11 cellular contexts compared by ENCODE assay signal in genomic region chr12:104985206-104985605, GRCh38. TPM values are rescaled to one million over a fixed set of nuclear protein-coding genes. Genes with fewer than 3 reads are reported as not detected.
DNase-seq lines count a peak whose midpoint lies in the region; ATAC-seq, FAIRE-seq and TF ChIP-seq lines count a peak whose summit lies in the region.
"Had no signal": no experiment of that assay in that cellular context is flagged by ENCODE, and none has a peak within 500 bp of the region (broad histone marks: within the 10 kb centered on the region; RNA-seq: fewer than 3 reads in every experiment).

No MANE protein-coding gene starts in this region.

- peaks cover 18% of the 10 kb centered on the region for H3K36me3 Mint-ChIP-seq in GM23338 (ENCODE audit: low read depth)

- H2AFZ ChIP-seq in GM23338 = peak overlapping the region; percentile 80; the same call in 1 of the 2 replicates
- H2AFZ ChIP-seq in SU-DHL-6 (ENCODE audit: low read depth, low read length, severe bottlenecking) = peak overlapping the region; percentile 97
- no peak overlapping the region for H2AFZ ChIP-seq in hepatocyte

- TF ChIP-seq CTCF in C4-2B (conservative IDR thresholded peaks at IDR 0.05) (peak; percentile 21), GM23338 (conservative IDR thresholded peaks at IDR 0.05; ENCODE audit: low read depth in 2 of 2) (0 out of 4 replicates have a peak, but pooled peaks of 1 of the 2 experiments have one; percentile 11), SU-DHL-6 (IDR thresholded peaks at IDR 0.05; ENCODE audit: insufficient read depth, low read length, poor library complexity, severe bottlenecking) (peak; percentile 25), hepatocyte (IDR thresholded peaks at IDR 0.05; ENCODE audit: poor library complexity) (no peak)

- H3K4me3 Mint-ChIP-seq in GM23338 = peak overlapping the region; percentile 85

- H3K27me3 Mint-ChIP-seq in GM23338 (ENCODE audit: insufficient read depth, low read depth, poor library complexity) = peaks cover 8% of the 10 kb centered on the region

- H3K4me2 ChIP-seq in GM23338 = no peak overlapping the region
- H3K4me2 ChIP-seq in SU-DHL-6 (ENCODE audit: low read depth, low read length, poor library complexity, severe bottlenecking) = peak overlapping the region; percentile 84
- H3K4me2 ChIP-seq in hepatocyte = peak overlapping the region; percentile 89

- peaks cover 37% of the 10 kb centered on the region for H3K79me2 ChIP-seq in GM23338 (replicated peaks; ENCODE audit: insufficient read depth)
- peaks cover 35% of the 10 kb centered on the region for H3K79me2 ChIP-seq in SU-DHL-6 (ENCODE audit: insufficient read depth, low read length)
- peaks cover 34% of the 10 kb centered on the region for H3K79me2 ChIP-seq in hepatocyte

- H3K27ac ChIP-seq in C4-2B (no peak overlapping the region), GM23338 (ENCODE audit: low read depth) (no peak overlapping the region), SU-DHL-6 (ENCODE audit: low read depth, low read length) (no peak overlapping the region), hepatocyte (no peak overlapping the region), small intestine (ENCODE audit: low read depth in 1 of 2, low read length in 1 of 2) (no peak overlapping the region)
- H3K27ac ChIP-seq: ovary had no signal

- H3K9ac ChIP-seq in SU-DHL-6 (ENCODE audit: low read length) = peak overlapping the region; percentile 77; the same call in 1 of the 2 replicates

- ATAC-seq in GM23338 = no peak
- no peak for ATAC-seq in HG03095 (IDR thresholded peaks at IDR 0.05; ENCODE audit: unreplicated experiment)
- ATAC-seq in GM18519 (IDR thresholded peaks at IDR 0.05; ENCODE audit: low FRiP score, unreplicated experiment) = no peak

- no peaks in the 10 kb centered on the region for H3F3A ChIP-seq in GM23338 (replicated peaks; ENCODE audit: low read depth)
- no peaks in the 10 kb centered on the region for H3F3A ChIP-seq in SU-DHL-6 (ENCODE audit: insufficient read depth)

- no peak for FAIRE-seq in small intestine (lab: Jason Lieb, UNC)
- FAIRE-seq: TTC549 had no signal

- peaks cover 17% of the 10 kb centered on the region for H3K4me1 Mint-ChIP-seq in GM23338

- no peak overlapping the region for H3K27ac Mint-ChIP-seq in GM23338

- H3K27me3 ChIP-seq in GM23338 (ENCODE audit: insufficient read depth) = no peaks in the 10 kb centered on the region
- no peaks in the 10 kb centered on the region for H3K27me3 ChIP-seq in SU-DHL-6 (ENCODE audit: low read length)
- H3K27me3 ChIP-seq in hepatocyte = no peaks in the 10 kb centered on the region
- H3K27me3 ChIP-seq in small intestine (ENCODE audit: control insufficient read depth in 2 of 2, insufficient read depth in 2 of 2, low read length in 2 of 2) = no peaks in the 10 kb centered on the region
- H3K27me3 ChIP-seq: body of pancreas, ovary had no signal

- H3K36me3 ChIP-seq in GM23338 (ENCODE audit: insufficient read depth) (no peaks in the 10 kb centered on the region), SU-DHL-6 (ENCODE audit: low read length) (peaks cover 13% of the 10 kb centered on the region; the same call in 1 of the 2 replicates), hepatocyte (replicated peaks; ENCODE audit: insufficient read depth, low read depth) (no peaks in the 10 kb centered on the region), small intestine (ENCODE audit: control insufficient read depth in 2 of 2, insufficient read depth in 2 of 2, low read length in 2 of 2) (peaks cover 0 to under 1% of the 10 kb centered on the region in 2 donors)
- H3K36me3 ChIP-seq: ovary had no signal

- H3K9me3 ChIP-seq in SU-DHL-6 (ENCODE audit: insufficient read depth, low read length) (no peaks in the 10 kb centered on the region), hepatocyte (ENCODE audit: low read depth) (no peaks in the 10 kb centered on the region), small intestine (ENCODE audit: control insufficient read depth, low read depth) (no peaks in the 10 kb centered on the region)
- H3K9me3 ChIP-seq: body of pancreas, ovary had no signal

- DNase-seq in GM23338 (ENCODE audit: low spot score) = no peak
- no peak for DNase-seq in hepatocyte (ENCODE audit: low spot score)
- DNase-seq in small intestine = no peak
- no peak for DNase-seq in hippocampal formation (lab: John Stamatoyannopoulos, UW)
- DNase-seq: body of pancreas, ovary had no signal

- H3K9me2 ChIP-seq in GM23338 (ENCODE audit: insufficient read depth) (no peaks in the 10 kb centered on the region), SU-DHL-6 (replicated peaks; ENCODE audit: insufficient read depth, low read length) (no peaks in the 10 kb centered on the region), hepatocyte (replicated peaks; ENCODE audit: insufficient read depth) (no peaks in the 10 kb centered on the region)

- H4K20me1 ChIP-seq in GM23338 (replicated peaks; ENCODE audit: insufficient read depth) = no peaks in the 10 kb centered on the region; the same call in 1 of the 2 replicates
- H4K20me1 ChIP-seq in SU-DHL-6 (ENCODE audit: low read depth, low read length) = no peaks in the 10 kb centered on the region
- H4K20me1 ChIP-seq in hepatocyte (ENCODE audit: insufficient read depth, poor library complexity, severe bottlenecking) = no peaks in the 10 kb centered on the region

- H3K4me1 ChIP-seq in GM23338 (ENCODE audit: insufficient read depth) (peaks cover 19% of the 10 kb centered on the region), hepatocyte (ENCODE audit: insufficient read depth) (no peaks in the 10 kb centered on the region), small intestine (ENCODE audit: control insufficient read depth in 2 of 2, insufficient read depth in 1 of 2, low read depth in 1 of 2, low read length in 1 of 2) (peaks cover 3 to 8% of the 10 kb centered on the region in 2 donors)

- 85% methylated on average over 4 of the region's 4 CpGs for WGBS in hepatocyte (ENCODE audit: low lambda C conversion rate, missing lambda C conversion rate)
- WGBS in small intestine, 3 donors = 70 to 84% (median 75%) methylated on average over 4 of the region's 4 CpGs

- H3K4me3 ChIP-seq in GM23338 (no peak overlapping the region), SU-DHL-6 (ENCODE audit: insufficient read depth, low read length, poor library complexity, severe bottlenecking) (peak overlapping the region; percentile 85), hepatocyte (no peak overlapping the region), small intestine (ENCODE audit: low read depth in 1 of 2, low read length in 2 of 2) (no peak overlapping the region)

- H3K9me3 Mint-ChIP-seq in GM23338 = no peaks in the 10 kb centered on the region

TF ChIP-seq in GM23338, 12 proteins besides CTCF, POLR2A, EP300 and RAD21:
- TF ChIP-seq CREB1 (CRISPR knock-in tag; IDR thresholded peaks at IDR 0.05; ENCODE audit: low read depth) (no peak), ZNF114 (CRISPR knock-in tag; IDR thresholded peaks at IDR 0.05) (no peak), EZH2 (IDR thresholded peaks at IDR 0.05; ENCODE audit: low read depth, unreplicated experiment) (no peak), NANOG (IDR thresholded peaks at IDR 0.05; ENCODE audit: borderline replicate concordance) (no peak), STAT1 (IDR thresholded peaks at IDR 0.05; ENCODE audit: unreplicated experiment) (no peak), ZNF331 (CRISPR knock-in tag; IDR thresholded peaks at IDR 0.05; ENCODE audit: low read depth) (no peak), JUNB (IDR thresholded peaks at IDR 0.05; ENCODE audit: unreplicated experiment) (no peak), POLR2AphosphoS5 (IDR thresholded peaks at IDR 0.05; ENCODE audit: low read depth) (no peak), EZH2phosphoT487 (IDR thresholded peaks at IDR 0.05; ENCODE audit: unreplicated experiment) (no peak)
- TF ChIP-seq, protein P1, sequence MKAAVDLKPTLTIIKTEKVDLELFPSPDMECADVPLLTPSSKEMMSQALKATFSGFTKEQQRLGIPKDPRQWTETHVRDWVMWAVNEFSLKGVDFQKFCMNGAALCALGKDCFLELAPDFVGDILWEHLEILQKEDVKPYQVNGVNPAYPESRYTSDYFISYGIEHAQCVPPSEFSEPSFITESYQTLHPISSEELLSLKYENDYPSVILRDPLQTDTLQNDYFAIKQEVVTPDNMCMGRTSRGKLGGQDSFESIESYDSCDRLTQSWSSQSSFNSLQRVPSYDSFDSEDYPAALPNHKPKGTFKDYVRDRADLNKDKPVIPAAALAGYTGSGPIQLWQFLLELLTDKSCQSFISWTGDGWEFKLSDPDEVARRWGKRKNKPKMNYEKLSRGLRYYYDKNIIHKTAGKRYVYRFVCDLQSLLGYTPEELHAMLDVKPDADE (IDR thresholded peaks at IDR 0.05) = no peak

RNA-seq across cellular contexts. Expression of gene NOPCHAP1, which starts 0.9 kb away (rescaled TPM):
- total RNA-seq in GM23338 (2014; rRNA removed; shearing (Covaris generic)) = 14.2 and 14.7 TPM in 2 replicates
- polyA plus RNA-seq in GM23338 (2016; fragmentation: Nextera tagmentation; extraction: Ambion mirVana) (221 and 227 TPM in 2 replicates), hepatocyte (14.0 and 16.2 TPM in 2 replicates), small intestine (10 to 100 TPM in 1 of 3 donors, 1 to 10 TPM in 2; 5.4 to 10.7 (median 8.4) TPM)
- 2.4 and 2.8 TPM in 2 replicates for total RNA-seq in hepatocyte

RNA-seq across cellular contexts. Expression of gene SLC41A2, which starts 27.1 kb away (rescaled TPM):
- 2.3 and 6.8 TPM in 2 replicates for total RNA-seq in GM23338 (2014; rRNA removed; shearing (Covaris generic))
- polyA plus RNA-seq in GM23338 (2016; fragmentation: Nextera tagmentation; extraction: Ambion mirVana) (0.59 and 1.5 TPM in 2 replicates), hepatocyte (8.3 and 8.4 TPM in 2 replicates), small intestine (10 to 100 TPM; 14.3 to 27.5 (median 17.7) TPM)
- 42.8 and 48.2 TPM in 2 replicates for total RNA-seq in hepatocyte

Comparison
In these comparisons a context has a peak if more than half of its experiments do, and no peak if none do; other contexts are left out.
1. RNA of gene NOPCHAP1, which starts 0.9 kb away (polyA plus RNA-seq): 221 to 227 TPM in GM23338; 14.0 to 16.2 TPM in hepatocyte and 5.4 to 10.7 TPM in small intestine; every median in the first group is over 10 times any median in the second.